ENCODE assay signal across 30 cellular contexts in genomic region chr1:93574991-93575390, GRCh38.
DNase-seq lines count a peak whose midpoint lies in the region; ATAC-seq and TF ChIP-seq lines count a peak whose summit lies in the region.
"Had no signal": no experiment of that assay in that cellular context is flagged by ENCODE, and none has a peak within 500 bp of the region (broad histone marks: within the 10 kb centered on the region; RNA-seq: fewer than 3 reads in every experiment).

No MANE protein-coding gene starts in this region.

- no peaks in the 10 kb centered on the region for H4K20me1 ChIP-seq in H9 (ENCODE audit: control insufficient read depth, insufficient read depth, insufficient read length)
- H4K20me1 ChIP-seq in hepatocyte (ENCODE audit: insufficient read depth, poor library complexity, severe bottlenecking): no peaks in the 10 kb centered on the region

- H3T11ph ChIP-seq in H9 (ENCODE audit: low read length): no peak overlapping the region

- H3K4me1 ChIP-seq in H9 (ENCODE audit: insufficient read depth, low read length) (peaks cover 7% of the 10 kb centered on the region; the same call in 1 of the 2 replicates), hepatocyte (ENCODE audit: insufficient read depth) (peaks cover 43% of the 10 kb centered on the region)

- no peak overlapping the region for H4K8ac ChIP-seq in H9 (replicated peaks; ENCODE audit: insufficient read length, low read depth, low read length)

- no peak overlapping the region for H3K14ac ChIP-seq in H9 (ENCODE audit: insufficient read depth, low read length)

- H2AFZ ChIP-seq in H9 (ENCODE audit: low read length): no peak overlapping the region
- H2AFZ ChIP-seq in hepatocyte: no peak overlapping the region

- no peak overlapping the region for H2BK5ac ChIP-seq in H9 (ENCODE audit: insufficient read length, low read length)

- no peak overlapping the region for H2BK20ac ChIP-seq in H9 (ENCODE audit: low read depth, low read length, poor library complexity, severe bottlenecking)

- no peak overlapping the region for H3K4ac ChIP-seq in H9 (ENCODE audit: low read depth, low read length)

- H3K79me2 ChIP-seq in H9 (ENCODE audit: insufficient read depth, low read length): no peaks in the 10 kb centered on the region
- H3K79me2 ChIP-seq in hepatocyte: peaks cover 13% of the 10 kb centered on the region

- H4K91ac ChIP-seq in H9 (ENCODE audit: insufficient read length, low read depth, low read length): no peak overlapping the region

- H3K27ac ChIP-seq in H9 (ENCODE audit: insufficient read length, low read depth, low read length): no peak overlapping the region
- peak overlapping the region; percentile 56; the same call in 1 of the 2 replicates for H3K27ac ChIP-seq in VCaP
- H3K27ac ChIP-seq in hepatocyte: peak overlapping the region; percentile 93
- H3K27ac ChIP-seq: body of pancreas, suprapubic skin had no signal

- no peak for ATAC-seq in HG03045 (IDR thresholded peaks at IDR 0.05; ENCODE audit: unreplicated experiment)
- ATAC-seq: activated CD4-positive, CD25-positive, alpha-beta regulatory T cell treated with anti-CD3 and anti-CD28 coated beads, Interleukin-2, amount 50 U/mL, for 24 hours; activated CD8-positive, alpha-beta T cell treated with anti-CD3 and anti-CD28 coated beads for 36 hours; body of pancreas; CD8-positive, alpha-beta T cell; gastroesophageal sphincter; K562; T-helper 17 cell had no signal

- H3K9me3 Mint-ChIP-seq in H9: no peaks in the 10 kb centered on the region
- no peaks in the 10 kb centered on the region for H3K9me3 Mint-ChIP-seq in progenitor cell of endocrine pancreas (ENCODE audit: low read depth)
- H3K9me3 Mint-ChIP-seq: activated CD8-positive, alpha-beta T cell treated with anti-CD3 and anti-CD28 coated beads for 36 hours; activated naive CD4-positive, alpha-beta T cell treated with anti-CD3 and anti-CD28 coated beads for 36 hours; CD8-positive, alpha-beta T cell had no signal

- no CpG with 5 or more reads among the region's 6 CpGs for WGBS in H9 (ENCODE audit: extremely low coverage, insufficient read length, low lambda C conversion rate)
- 93% methylated on average over 6 of the region's 6 CpGs for WGBS in hepatocyte (ENCODE audit: low lambda C conversion rate, missing lambda C conversion rate)

- peaks cover 5 to 36% (median 14%) of the 10 kb centered on the region in 3 experiments; a peak in 4 of 7 replicates for H3K36me3 Mint-ChIP-seq in H9 (ENCODE audit: insufficient read depth in 1 of 3, low read depth in 3 of 3)
- H3K36me3 Mint-ChIP-seq in progenitor cell of endocrine pancreas (ENCODE audit: insufficient read depth): peaks cover 9% of the 10 kb centered on the region
- H3K36me3 Mint-ChIP-seq: CD8-positive, alpha-beta T cell had no signal

- H2BK120ac ChIP-seq in H9 (ENCODE audit: low read depth, low read length, poor library complexity, severe bottlenecking): no peak overlapping the region

- DNase-seq in H9 (no peak), hepatocyte (ENCODE audit: low spot score) (no peak), progenitor cell of endocrine pancreas (ENCODE audit: low spot score, unreplicated experiment) (no peak), hypothalamus (lab: John Stamatoyannopoulos, UW) (no peak), HK-2 (ENCODE audit: unreplicated experiment) (no peak)
- DNase-seq in activated naive CD4-positive, alpha-beta T cell treated with anti-CD3 and anti-CD28 coated beads, Interleukin-2, amount 50 U/mL, for 16 hours: no peak
- DNase-seq: activated CD8-positive, alpha-beta T cell treated with anti-CD3 and anti-CD28 coated beads for 36 hours; activated naive CD4-positive, alpha-beta T cell treated with anti-CD3 and anti-CD28 coated beads for 36 hours; adrenal gland; BE2C; body of pancreas; CD8-positive, alpha-beta T cell; dorsolateral prefrontal cortex; EL; GOT3; mesenchymal stem cell; NCI-H1092; NCI-H187 treated with DMSO at 0.1 percent for 48 hours; NCI-H2171; NCI-H510A; occipital lobe; stimulated activated naive CD4-positive, alpha-beta T cell treated with Interleukin-2 at 50 U/mL for 16 hours; T-helper 17 cell had no signal

- H3K9me3 ChIP-seq in H9 (ENCODE audit: control insufficient read depth, low read depth, low read length): no peaks in the 10 kb centered on the region
- no peaks in the 10 kb centered on the region for H3K9me3 ChIP-seq in hepatocyte (ENCODE audit: low read depth)
- H3K9me3 ChIP-seq: adrenal gland, BE2C, body of pancreas, gastroesophageal sphincter, suprapubic skin had no signal

- H3K36me3 ChIP-seq in hepatocyte (replicated peaks; ENCODE audit: insufficient read depth, low read depth): no peaks in the 10 kb centered on the region

- TF ChIP-seq CTCF in H9 (conservative IDR thresholded peaks at IDR 0.05) (no peak), VCaP (conservative IDR thresholded peaks at IDR 0.05) (no peak), hepatocyte (IDR thresholded peaks at IDR 0.05; ENCODE audit: poor library complexity) (no peak), progenitor cell of endocrine pancreas (IDR thresholded peaks at IDR 0.05; ENCODE audit: unreplicated experiment) (no peak)

- no peaks in the 10 kb centered on the region for H3K9me2 ChIP-seq in hepatocyte (replicated peaks; ENCODE audit: insufficient read depth)

- H4K5ac ChIP-seq in H9 (ENCODE audit: insufficient read length, low read depth, low read length): no peak overlapping the region

- H3K23ac ChIP-seq in H9 (ENCODE audit: insufficient read length, low read depth, low read length): no peak overlapping the region

- H3K27me3 Mint-ChIP-seq in H9 (ENCODE audit: low read depth) (no peaks in the 10 kb centered on the region), progenitor cell of endocrine pancreas (no peaks in the 10 kb centered on the region)
- H3K27me3 Mint-ChIP-seq: activated CD8-positive, alpha-beta T cell treated with anti-CD3 and anti-CD28 coated beads for 36 hours; T-helper 17 cell had no signal

- peaks cover 25 to 27% of the 10 kb centered on the region in 2 experiments for H3K4me1 Mint-ChIP-seq in H9
- H3K4me1 Mint-ChIP-seq in progenitor cell of endocrine pancreas (ENCODE audit: low read depth): peaks cover 10% of the 10 kb centered on the region

- H3K4me2 ChIP-seq in H9 (ENCODE audit: insufficient read depth, insufficient read length, low read length) (no peak overlapping the region), hepatocyte (no peak overlapping the region)

- H2BK12ac ChIP-seq in H9 (ENCODE audit: insufficient read length, low read depth, low read length): no peak overlapping the region

- no peaks in the 10 kb centered on the region for H3K23me2 ChIP-seq in H9 (ENCODE audit: insufficient read length, low read depth, low read length, poor library complexity, severe bottlenecking)

- H3K56ac ChIP-seq in H9 (ENCODE audit: insufficient read length, low read depth, low read length): no peak overlapping the region

- H3K27me3 ChIP-seq in H9 (ENCODE audit: insufficient read depth, low read length) (no peaks in the 10 kb centered on the region), hepatocyte (no peaks in the 10 kb centered on the region)
- H3K27me3 ChIP-seq: adrenal gland, BE2C, body of pancreas, dorsolateral prefrontal cortex, gastroesophageal sphincter, suprapubic skin had no signal

- H3K27ac Mint-ChIP-seq in H9: peak overlapping the region in 2 of 3 experiments; percentile 22 to 70; a peak in 4 of 7 replicates
- H3K27ac Mint-ChIP-seq in progenitor cell of endocrine pancreas: peak overlapping the region; percentile 84
- H3K27ac Mint-ChIP-seq: activated CD8-positive, alpha-beta T cell treated with anti-CD3 and anti-CD28 coated beads for 36 hours; activated naive CD4-positive, alpha-beta T cell treated with anti-CD3 and anti-CD28 coated beads for 36 hours; CD8-positive, alpha-beta T cell; T-helper 17 cell had no signal

- H3K18ac ChIP-seq in H9 (ENCODE audit: insufficient read length, low read depth, low read length): no peak overlapping the region

- no peak overlapping the region for H2AK5ac ChIP-seq in H9 (ENCODE audit: insufficient read length, low read length)

- H3K4me3 Mint-ChIP-seq in H9 (no peak overlapping the region), progenitor cell of endocrine pancreas (ENCODE audit: low read depth) (no peak overlapping the region)
- H3K4me3 Mint-ChIP-seq: activated CD8-positive, alpha-beta T cell treated with anti-CD3 and anti-CD28 coated beads for 36 hours; activated naive CD4-positive, alpha-beta T cell treated with anti-CD3 and anti-CD28 coated beads for 36 hours; CD8-positive, alpha-beta T cell; T-helper 17 cell had no signal

- no peak overlapping the region for H2BK15ac ChIP-seq in H9 (ENCODE audit: low read depth, low read length)

- H3K9ac ChIP-seq in H9 (ENCODE audit: extremely low read depth, insufficient read length, low read length): no peak overlapping the region

- H3K4me3 ChIP-seq in hepatocyte: no peak overlapping the region
- H3K4me3 ChIP-seq: adrenal gland, body of pancreas, dorsolateral prefrontal cortex, gastroesophageal sphincter, K562, skin epidermis, suprapubic skin had no signal

- H3K79me1 ChIP-seq in H9 (ENCODE audit: insufficient read depth, low read depth, low read length, poor library complexity, severe bottlenecking): no peaks in the 10 kb centered on the region
